In genomic region chr19:18905520-18906236, GRCh38 we compare ENCODE assay signal across 16 cellular contexts. TPM values are rescaled to one million over a fixed set of nuclear protein-coding genes. Genes with fewer than 3 reads are reported as not detected.
"Had no signal": no experiment of that assay in that cellular context is flagged by ENCODE, and none has a peak within 500 bp of the region (broad histone marks: within the 10 kb centered on the region; RNA-seq: fewer than 3 reads in every experiment).

No MANE protein-coding gene starts in this region.

- H3K4me3 ChIP-seq: colonic mucosa, gastrocnemius medialis, sigmoid colon, vagina had no signal

- H3K9me3 ChIP-seq: colonic mucosa, gastrocnemius medialis, sigmoid colon, vagina had no signal

- DNase-seq: activated CD4-positive, alpha-beta T cell treated with anti-CD3 and anti-CD28 coated beads for 1 hour; activated CD4-positive, alpha-beta T cell treated with anti-CD3 and anti-CD28 coated beads, Interleukin-2, amount 50 U/mL, for 48 hours; activated CD8-positive, alpha-beta memory T cell treated with anti-CD3 and anti-CD28 coated beads, Interleukin-2, amount 10 ng/mL, durations not matched to agents 7 days and 5 days; activated effector memory CD4-positive, alpha-beta T cell treated with Interleukin-2 at 50 U/mL for 16 hours; activated T-cell treated with anti-CD3 and anti-CD28 coated beads, Interleukin-2, amount 50 U/mL, for 24 hours; colonic mucosa; effector memory CD4-positive, alpha-beta T cell; gastrocnemius medialis; sigmoid colon; stimulated activated CD4-positive, alpha-beta T cell treated with anti-CD3 and anti-CD28 coated beads, Interleukin-2, amount 100 ng/mL, for 24 hours; stimulated activated naive CD4-positive, alpha-beta T cell treated with Interleukin-2 at 50 U/mL for 16 hours had no signal

- H3K27ac ChIP-seq: colonic mucosa, epithelial cell of prostate, gastrocnemius medialis, sigmoid colon, vagina had no signal

- H3K27me3 ChIP-seq: colonic mucosa, gastrocnemius medialis, sigmoid colon, vagina had no signal

- FAIRE-seq: astrocyte, keratinocyte had no signal

- H3K4me1 ChIP-seq: colonic mucosa, gastrocnemius medialis, sigmoid colon, vagina had no signal

- ATAC-seq: activated CD8-positive, alpha-beta memory T cell treated with anti-CD3 and anti-CD28 coated beads, Interleukin-2, amount 10 ng/mL, durations not matched to agents 7 days and 5 days; gastrocnemius medialis had no signal

RNA-seq across cellular contexts. Expression of gene CERS1, which starts 9.7 kb away (rescaled TPM):
- total RNA-seq: activated CD8-positive, alpha-beta memory T cell treated with anti-CD3 and anti-CD28 coated beads, Interleukin-2, amount 10 ng/mL, durations not matched to agents 7 days and 5 days had no signal
- polyA plus RNA-seq: liver had no signal
